In genomic region chr16:17222756-17223411, GRCh38 we compare ENCODE assay signal across 14 cellular contexts.
A peak's percentile ranks its signal among the peaks of the same experiment; 100 is the strongest.
DNase-seq lines count a peak whose midpoint lies in the region; ATAC-seq and TF ChIP-seq lines count a peak whose summit lies in the region.
"Had no signal": no experiment of that assay in that cellular context is flagged by ENCODE, and none has a peak within 500 bp of the region (broad histone marks: within the 10 kb centered on the region; RNA-seq: fewer than 3 reads in every experiment).

No MANE protein-coding gene starts in this region.

- DNase-seq in NCI-H2029 (lab: John Stamatoyannopoulos, UW) (peak; percentile 64), NCI-H2029 treated with DMSO at 0.1 percent for 48 hours (lab: John Stamatoyannopoulos, UW) (no peak), SKM-1 treated with dmso at 0.1 percent for 144 hours (lab: John Stamatoyannopoulos, UW; ENCODE audit: unreplicated experiment) (peak; percentile 13), left kidney (ENCODE audit: low read depth, low spot score) (peak; percentile 18), thyroid gland (peak; percentile 18 to 25), NCI-H1694 treated with DMSO at 0.1 percent for 48 hours (lab: John Stamatoyannopoulos, UW) (no peak)
- DNase-seq: activated CD4-positive, alpha-beta T cell treated with anti-CD3 and anti-CD28 coated beads for 4 hours; effector CD8-positive, alpha-beta T cell; foreskin fibroblast; NCI-H1436 treated with DMSO at 0.1 percent for 48 hours; small intestine; T-helper 1 cell had no signal

- no peak for TF ChIP-seq POLR2A in thyroid gland (IDR thresholded peaks at IDR 0.05)

- no peak overlapping the region for H3K4me3 ChIP-seq in thyroid gland (replicated peaks in 1 of 3)

- intact Hi-C loops in thyroid gland (cut with DNase I) = no loop called here

- WGBS in thyroid gland, 2 donors = 49 to 63% methylated on average over 12 of the region's 12 CpGs

- ATAC-seq in HG03342 (IDR thresholded peaks at IDR 0.05; ENCODE audit: unreplicated experiment) (no peak), HG03521 (IDR thresholded peaks at IDR 0.05; ENCODE audit: unreplicated experiment) (no peak)

- H3K4me1 ChIP-seq in thyroid gland = no peaks in the 10 kb centered on the region

- no peak overlapping the region for H3K27ac ChIP-seq in thyroid gland

- H3K9me3 ChIP-seq in thyroid gland = no peaks in the 10 kb centered on the region

- no peaks in the 10 kb centered on the region for H3K27me3 ChIP-seq in thyroid gland

- no peaks in the 10 kb centered on the region for H3K36me3 ChIP-seq in thyroid gland

- TF ChIP-seq CTCF in thyroid gland (IDR thresholded peaks at IDR 0.05) = no peak

Comparison
In these comparisons a context has a peak if more than half of its experiments do, and no peak if none do; other contexts are left out.
1. DNase-seq: peak in NCI-H2029 (single experiment), SKM-1 treated with dmso at 0.1 percent for 144 hours (single experiment), left kidney (single experiment) and thyroid gland (2 of 2); none in NCI-H2029 treated with DMSO at 0.1 percent for 48 hours (single experiment) and NCI-H1694 treated with DMSO at 0.1 percent for 48 hours (single experiment).